20 cellular contexts compared by ENCODE assay signal in the genomic region with DNA sequence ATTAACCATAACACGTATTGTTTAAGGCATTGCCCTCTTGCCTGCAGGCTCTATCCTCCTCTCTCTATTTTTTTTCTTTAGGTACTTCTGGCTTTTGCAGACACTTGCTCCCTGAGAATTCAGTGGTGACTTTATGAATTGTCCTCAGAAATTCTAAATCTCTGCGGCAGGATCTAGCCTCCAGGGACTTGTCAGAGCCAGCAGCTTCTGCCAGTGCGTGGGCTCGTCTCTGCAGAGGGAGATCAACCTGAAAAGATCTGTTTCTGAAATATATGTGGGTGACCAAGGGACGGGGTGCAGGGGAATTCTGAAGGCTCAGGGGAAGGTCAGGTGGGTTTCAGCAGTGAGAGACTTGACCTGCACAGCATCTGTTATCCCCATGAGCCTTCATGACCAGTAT.
"Had no signal": no experiment of that assay in that cellular context is flagged by ENCODE, and none has a peak within 500 bp of the region (broad histone marks: within the 10 kb centered on the region; RNA-seq: fewer than 3 reads in every experiment).

No MANE protein-coding gene starts in this region.

- H3K27me3 ChIP-seq: heart left ventricle, neutrophil, suprapubic skin, thyroid gland, uterus had no signal

- H3K4me1 ChIP-seq: suprapubic skin, uterus had no signal

- H3K9me3 ChIP-seq: heart left ventricle, neutrophil, suprapubic skin, thyroid gland, uterus had no signal

- H3K27ac Mint-ChIP-seq: dendritic cell treated with granulocyte-macrophage colony-stimulating factor and Interleukin-4, amounts not matched to agents 40 ng/mL and 50 ng/mL, for 4 days; effector memory CD8-positive, alpha-beta T cell; type B pancreatic cell had no signal

- FAIRE-seq: endothelial cell of umbilical vein had no signal

- H3K4me3 ChIP-seq: heart left ventricle, lung, suprapubic skin, thyroid gland, uterus had no signal

- H3K36me3 ChIP-seq: suprapubic skin, uterus had no signal

- DNase-seq: effector memory CD8-positive, alpha-beta T cell; foreskin melanocyte; heart left ventricle; hippocampal formation; left colon; left ventricle myocardium superior; mesenchymal stem cell; midbrain; stimulated activated CD4-positive, alpha-beta T cell treated with anti-CD3 and anti-CD28 coated beads, Interleukin-12 subunit alpha, Interleukin-12 subunit beta, amount 100 ng/mL, for 4 hours; stimulated activated CD4-positive, alpha-beta T cell treated with anti-CD3 and anti-CD28 coated beads, Interleukin-2, amount 100 ng/mL, for 48 hours; stimulated activated naive CD4-positive, alpha-beta T cell treated with Interleukin-2 at 50 U/mL for 16 hours; thyroid gland; uterus had no signal

- H3K27ac ChIP-seq: neutrophil, suprapubic skin, uterus had no signal

- H3K9me3 Mint-ChIP-seq: dendritic cell treated with granulocyte-macrophage colony-stimulating factor and Interleukin-4, amounts not matched to agents 40 ng/mL and 50 ng/mL, for 4 days; effector memory CD8-positive, alpha-beta T cell; nephron; type B pancreatic cell had no signal

- H3K4me3 Mint-ChIP-seq: dendritic cell treated with granulocyte-macrophage colony-stimulating factor and Interleukin-4, amounts not matched to agents 40 ng/mL and 50 ng/mL, for 4 days; effector memory CD8-positive, alpha-beta T cell; nephron; type B pancreatic cell had no signal
